ENCODE assay signal across 12 cellular contexts in genomic region chr6:160036790-160037206, GRCh38.
DNase-seq lines count a peak whose midpoint lies in the region; ATAC-seq lines count a peak whose summit lies in the region.
"Had no signal": no experiment of that assay in that cellular context is flagged by ENCODE, and none has a peak within 500 bp of the region (broad histone marks: within the 10 kb centered on the region; RNA-seq: fewer than 3 reads in every experiment).

No MANE protein-coding gene starts in this region.

- H2BK15ac ChIP-seq in mesenchymal stem cell (ENCODE audit: low read depth, poor library complexity, severe bottlenecking) = no peak overlapping the region

- peaks cover 49 to 70% of the 10 kb centered on the region in 2 experiments for H3K36me3 ChIP-seq in mesenchymal stem cell (ENCODE audit: control insufficient read depth in 1 of 2, insufficient read depth in 2 of 2, low read depth in 1 of 2, low read length in 2 of 2)

- H2BK12ac ChIP-seq in mesenchymal stem cell (ENCODE audit: low read length in 2 of 2) = no peak overlapping the region

- H2AK5ac ChIP-seq in mesenchymal stem cell (ENCODE audit: low read length, severe bottlenecking) = no peak overlapping the region

- WGBS in mesenchymal stem cell = 96% methylated on average over 4 of the region's 4 CpGs

- peak overlapping the region; percentile 75 for H3K9ac ChIP-seq in mesenchymal stem cell (ENCODE audit: low read length)

- no peak overlapping the region for H2BK5ac ChIP-seq in mesenchymal stem cell (ENCODE audit: low read depth, low read length, poor library complexity, severe bottlenecking)

- H3K79me1 ChIP-seq in mesenchymal stem cell (replicated peaks; ENCODE audit: low read length, poor library complexity, severe bottlenecking) = peaks cover 49% of the 10 kb centered on the region

- H3K27ac ChIP-seq in mesenchymal stem cell (ENCODE audit: low read length, poor library complexity, severe bottlenecking) = no peak overlapping the region

- H2BK120ac ChIP-seq in mesenchymal stem cell (ENCODE audit: low read depth, low read length) = no peak overlapping the region

- H3K14ac ChIP-seq in mesenchymal stem cell (ENCODE audit: low read length in 2 of 2) = no peak overlapping the region

- no peak overlapping the region for H2AFZ ChIP-seq in mesenchymal stem cell (ENCODE audit: low read depth, low read length)

- H3K4me1 ChIP-seq in mesenchymal stem cell (ENCODE audit: control insufficient read depth, insufficient read depth, low read depth, low read length) = peaks cover 9% of the 10 kb centered on the region

- no peak overlapping the region for H3K4ac ChIP-seq in mesenchymal stem cell (ENCODE audit: low read depth in 1 of 2, low read length in 2 of 2)

- no peaks in the 10 kb centered on the region for H3K27me3 ChIP-seq in mesenchymal stem cell (ENCODE audit: control insufficient read depth in 1 of 2, insufficient read depth in 1 of 2, low read length in 2 of 2)
- H3K27me3 ChIP-seq: tibial nerve had no signal

- peak overlapping the region in 1 of 2 experiments; percentile 34 for H3K4me3 ChIP-seq in mesenchymal stem cell (ENCODE audit: insufficient read depth in 1 of 2, low read depth in 1 of 2, low read length in 2 of 2)
- H3K4me3 ChIP-seq: tibial nerve had no signal

- no peaks in the 10 kb centered on the region for H3K9me3 ChIP-seq in mesenchymal stem cell (ENCODE audit: control insufficient read depth, low read length)
- H3K9me3 ChIP-seq: tibial nerve had no signal

- DNase-seq in A172 (ENCODE audit: low spot score) (peak; percentile 68), NCI-H226 (peak; percentile 56), ecto neural progenitor cell (ENCODE audit: low spot score) (peak; percentile 6), mesenchymal stem cell (no peak), DMS53 (lab: John Stamatoyannopoulos, UW) (no peak), NCI-H1930 (lab: John Stamatoyannopoulos, UW) (no peak)
- DNase-seq: ACHN; Kasumi-1; stimulated activated CD4-positive, alpha-beta T cell treated with anti-CD3 and anti-CD28 coated beads, Interleukin-15, amount 100 ng/mL, for 24 hours had no signal

- no peak overlapping the region for H3K4me2 ChIP-seq in mesenchymal stem cell (ENCODE audit: low read length, poor library complexity, severe bottlenecking)

- ATAC-seq in GM19463 (IDR thresholded peaks at IDR 0.05; ENCODE audit: unreplicated experiment) (no peak), HG02973 (IDR thresholded peaks at IDR 0.05; ENCODE audit: unreplicated experiment) (no peak)

- no peak overlapping the region for H4K91ac ChIP-seq in mesenchymal stem cell (ENCODE audit: low read length)

- H4K8ac ChIP-seq in mesenchymal stem cell (ENCODE audit: low read length) = no peak overlapping the region

- H3K23ac ChIP-seq in mesenchymal stem cell (ENCODE audit: low read length in 2 of 2) = no peak overlapping the region

- H3K18ac ChIP-seq in mesenchymal stem cell (ENCODE audit: low read depth in 1 of 2, low read length in 2 of 2) = no peak overlapping the region

Comparison
In these comparisons a context has a peak if more than half of its experiments do, and no peak if none do; other contexts are left out.
1. DNase-seq: peak in A172 (single experiment), NCI-H226 (single experiment) and ecto neural progenitor cell (single experiment); none in mesenchymal stem cell (single experiment), DMS53 (single experiment) and NCI-H1930 (0 of 2).